In the genomic region with DNA sequence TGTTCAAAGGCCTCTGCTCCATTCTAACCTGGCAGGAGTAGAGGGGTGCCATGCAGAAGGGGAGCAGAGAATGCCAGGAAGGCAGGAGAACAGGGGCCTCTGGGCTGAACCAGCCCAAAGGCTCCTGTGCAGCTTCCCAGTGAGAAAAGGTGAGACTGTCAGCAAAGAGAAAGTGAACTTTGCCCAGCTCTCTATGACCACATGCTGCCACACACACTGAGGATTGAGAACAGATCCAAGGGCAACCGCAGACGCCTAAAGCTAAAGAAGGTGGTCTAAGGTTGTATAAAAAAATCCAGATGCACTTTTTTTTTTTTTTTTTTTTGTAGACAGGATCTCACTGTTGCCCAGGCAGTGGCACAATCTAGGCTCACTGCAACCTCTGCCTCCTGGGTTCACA, we compare ENCODE assay signal across 1 cellular context.
TF ChIP-seq lines count a peak whose summit lies in the region.

No MANE protein-coding gene starts in this region.

TF ChIP-seq in HepG2, 621 proteins besides CTCF, POLR2A, EP300 and RAD21 (continued from another document and continues in another):
- TF ChIP-seq, protein P1, sequence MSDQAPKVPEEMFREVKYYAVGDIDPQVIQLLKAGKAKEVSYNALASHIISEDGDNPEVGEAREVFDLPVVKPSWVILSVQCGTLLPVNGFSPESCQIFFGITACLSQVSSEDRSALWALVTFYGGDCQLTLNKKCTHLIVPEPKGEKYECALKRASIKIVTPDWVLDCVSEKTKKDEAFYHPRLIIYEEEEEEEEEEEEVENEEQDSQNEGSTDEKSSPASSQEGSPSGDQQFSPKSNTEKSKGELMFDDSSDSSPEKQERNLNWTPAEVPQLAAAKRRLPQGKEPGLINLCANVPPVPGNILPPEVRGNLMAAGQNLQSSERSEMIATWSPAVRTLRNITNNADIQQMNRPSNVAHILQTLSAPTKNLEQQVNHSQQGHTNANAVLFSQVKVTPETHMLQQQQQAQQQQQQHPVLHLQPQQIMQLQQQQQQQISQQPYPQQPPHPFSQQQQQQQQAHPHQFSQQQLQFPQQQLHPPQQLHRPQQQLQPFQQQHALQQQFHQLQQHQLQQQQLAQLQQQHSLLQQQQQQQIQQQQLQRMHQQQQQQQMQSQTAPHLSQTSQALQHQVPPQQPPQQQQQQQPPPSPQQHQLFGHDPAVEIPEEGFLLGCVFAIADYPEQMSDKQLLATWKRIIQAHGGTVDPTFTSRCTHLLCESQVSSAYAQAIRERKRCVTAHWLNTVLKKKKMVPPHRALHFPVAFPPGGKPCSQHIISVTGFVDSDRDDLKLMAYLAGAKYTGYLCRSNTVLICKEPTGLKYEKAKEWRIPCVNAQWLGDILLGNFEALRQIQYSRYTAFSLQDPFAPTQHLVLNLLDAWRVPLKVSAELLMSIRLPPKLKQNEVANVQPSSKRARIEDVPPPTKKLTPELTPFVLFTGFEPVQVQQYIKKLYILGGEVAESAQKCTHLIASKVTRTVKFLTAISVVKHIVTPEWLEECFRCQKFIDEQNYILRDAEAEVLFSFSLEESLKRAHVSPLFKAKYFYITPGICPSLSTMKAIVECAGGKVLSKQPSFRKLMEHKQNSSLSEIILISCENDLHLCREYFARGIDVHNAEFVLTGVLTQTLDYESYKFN (CRISPR knock-in tag; conservative IDR thresholded peaks at IDR 0.05) = peak; percentile 64
- TF ChIP-seq, protein P2, sequence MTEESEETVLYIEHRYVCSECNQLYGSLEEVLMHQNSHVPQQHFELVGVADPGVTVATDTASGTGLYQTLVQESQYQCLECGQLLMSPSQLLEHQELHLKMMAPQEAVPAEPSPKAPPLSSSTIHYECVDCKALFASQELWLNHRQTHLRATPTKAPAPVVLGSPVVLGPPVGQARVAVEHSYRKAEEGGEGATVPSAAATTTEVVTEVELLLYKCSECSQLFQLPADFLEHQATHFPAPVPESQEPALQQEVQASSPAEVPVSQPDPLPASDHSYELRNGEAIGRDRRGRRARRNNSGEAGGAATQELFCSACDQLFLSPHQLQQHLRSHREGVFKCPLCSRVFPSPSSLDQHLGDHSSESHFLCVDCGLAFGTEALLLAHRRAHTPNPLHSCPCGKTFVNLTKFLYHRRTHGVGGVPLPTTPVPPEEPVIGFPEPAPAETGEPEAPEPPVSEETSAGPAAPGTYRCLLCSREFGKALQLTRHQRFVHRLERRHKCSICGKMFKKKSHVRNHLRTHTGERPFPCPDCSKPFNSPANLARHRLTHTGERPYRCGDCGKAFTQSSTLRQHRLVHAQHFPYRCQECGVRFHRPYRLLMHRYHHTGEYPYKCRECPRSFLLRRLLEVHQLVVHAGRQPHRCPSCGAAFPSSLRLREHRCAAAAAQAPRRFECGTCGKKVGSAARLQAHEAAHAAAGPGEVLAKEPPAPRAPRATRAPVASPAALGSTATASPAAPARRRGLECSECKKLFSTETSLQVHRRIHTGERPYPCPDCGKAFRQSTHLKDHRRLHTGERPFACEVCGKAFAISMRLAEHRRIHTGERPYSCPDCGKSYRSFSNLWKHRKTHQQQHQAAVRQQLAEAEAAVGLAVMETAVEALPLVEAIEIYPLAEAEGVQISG (CRISPR knock-in tag; IDR thresholded peaks at IDR 0.05) = peak; percentile 43; the same call in 1 of the 2 replicates
- TF ChIP-seq SAP130 (CRISPR knock-in tag; IDR thresholded peaks at IDR 0.05; ENCODE audit: low read depth) (peak; percentile 33; the same call in 1 of the 2 replicates), ZNF33B (CRISPR knock-in tag; IDR thresholded peaks at IDR 0.05) (no peak), ZNF224 (CRISPR knock-in tag; IDR thresholded peaks at IDR 0.05) (0 out of 2 replicates have a peak, but pooled peaks have one; percentile 48), RXRB (CRISPR knock-in tag; IDR thresholded peaks at IDR 0.05; ENCODE audit: borderline replicate concordance) (peak; percentile 29; the same call in 1 of the 2 replicates), RFX3 (CRISPR knock-in tag; IDR thresholded peaks at IDR 0.05) (peak; percentile 58; the same call in 1 of the 2 replicates), RXRA (CRISPR knock-in tag; IDR thresholded peaks at IDR 0.05) (no peak), KDM6A (CRISPR knock-in tag; IDR thresholded peaks at IDR 0.05; ENCODE audit: low read depth) (peak; percentile 34; the same call in 1 of the 2 replicates), SP140L (CRISPR knock-in tag; IDR thresholded peaks at IDR 0.05; ENCODE audit: borderline replicate concordance) (no peak), MEF2D (CRISPR knock-in tag; IDR thresholded peaks at IDR 0.05) (peak; percentile 28; the same call in 1 of the 2 replicates), SALL1 (CRISPR knock-in tag; IDR thresholded peaks at IDR 0.05) (peak; percentile 25; the same call in 1 of the 2 replicates), ZNF605 (CRISPR knock-in tag; IDR thresholded peaks at IDR 0.05) (peak; percentile 52; the same call in 1 of the 2 replicates), HNF4G (IDR thresholded peaks at IDR 0.05; ENCODE audit: borderline replicate concordance, low read depth, low read length) (peak; percentile 76), HNF4G (CRISPR knock-in tag; IDR thresholded peaks at IDR 0.05; ENCODE audit: borderline replicate concordance, low read depth) (no peak), ZNF292 (CRISPR knock-in tag; IDR thresholded peaks at IDR 0.05; ENCODE audit: borderline replicate concordance, low read depth) (peak; percentile 70; the same call in 1 of the 2 replicates), PRPF4 (IDR thresholded peaks at IDR 0.05; ENCODE audit: low read depth, low read length, poor library complexity, severe bottlenecking) (no peak), MBD4 (IDR thresholded peaks at IDR 0.05; ENCODE audit: borderline replicate concordance, low read length) (no peak)
- TF ChIP-seq, protein P3, sequence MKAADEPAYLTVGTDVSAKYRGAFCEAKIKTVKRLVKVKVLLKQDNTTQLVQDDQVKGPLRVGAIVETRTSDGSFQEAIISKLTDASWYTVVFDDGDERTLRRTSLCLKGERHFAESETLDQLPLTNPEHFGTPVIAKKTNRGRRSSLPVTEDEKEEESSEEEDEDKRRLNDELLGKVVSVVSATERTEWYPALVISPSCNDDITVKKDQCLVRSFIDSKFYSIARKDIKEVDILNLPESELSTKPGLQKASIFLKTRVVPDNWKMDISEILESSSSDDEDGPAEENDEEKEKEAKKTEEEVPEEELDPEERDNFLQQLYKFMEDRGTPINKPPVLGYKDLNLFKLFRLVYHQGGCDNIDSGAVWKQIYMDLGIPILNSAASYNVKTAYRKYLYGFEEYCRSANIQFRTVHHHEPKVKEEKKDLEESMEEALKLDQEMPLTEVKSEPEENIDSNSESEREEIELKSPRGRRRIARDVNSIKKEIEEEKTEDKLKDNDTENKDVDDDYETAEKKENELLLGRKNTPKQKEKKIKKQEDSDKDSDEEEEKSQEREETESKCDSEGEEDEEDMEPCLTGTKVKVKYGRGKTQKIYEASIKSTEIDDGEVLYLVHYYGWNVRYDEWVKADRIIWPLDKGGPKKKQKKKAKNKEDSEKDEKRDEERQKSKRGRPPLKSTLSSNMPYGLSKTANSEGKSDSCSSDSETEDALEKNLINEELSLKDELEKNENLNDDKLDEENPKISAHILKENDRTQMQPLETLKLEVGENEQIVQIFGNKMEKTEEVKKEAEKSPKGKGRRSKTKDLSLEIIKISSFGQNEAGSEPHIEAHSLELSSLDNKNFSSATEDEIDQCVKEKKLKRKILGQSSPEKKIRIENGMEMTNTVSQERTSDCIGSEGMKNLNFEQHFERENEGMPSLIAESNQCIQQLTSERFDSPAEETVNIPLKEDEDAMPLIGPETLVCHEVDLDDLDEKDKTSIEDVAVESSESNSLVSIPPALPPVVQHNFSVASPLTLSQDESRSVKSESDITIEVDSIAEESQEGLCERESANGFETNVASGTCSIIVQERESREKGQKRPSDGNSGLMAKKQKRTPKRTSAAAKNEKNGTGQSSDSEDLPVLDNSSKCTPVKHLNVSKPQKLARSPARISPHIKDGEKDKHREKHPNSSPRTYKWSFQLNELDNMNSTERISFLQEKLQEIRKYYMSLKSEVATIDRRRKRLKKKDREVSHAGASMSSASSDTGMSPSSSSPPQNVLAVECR (CRISPR knock-in tag; IDR thresholded peaks at IDR 0.05; ENCODE audit: borderline replicate concordance) = peak; percentile 40; the same call in 1 of the 2 replicates
- TF ChIP-seq, protein P4, sequence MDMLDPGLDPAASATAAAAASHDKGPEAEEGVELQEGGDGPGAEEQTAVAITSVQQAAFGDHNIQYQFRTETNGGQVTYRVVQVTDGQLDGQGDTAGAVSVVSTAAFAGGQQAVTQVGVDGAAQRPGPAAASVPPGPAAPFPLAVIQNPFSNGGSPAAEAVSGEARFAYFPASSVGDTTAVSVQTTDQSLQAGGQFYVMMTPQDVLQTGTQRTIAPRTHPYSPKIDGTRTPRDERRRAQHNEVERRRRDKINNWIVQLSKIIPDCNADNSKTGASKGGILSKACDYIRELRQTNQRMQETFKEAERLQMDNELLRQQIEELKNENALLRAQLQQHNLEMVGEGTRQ (IDR thresholded peaks at IDR 0.05; ENCODE audit: low read depth, low read length) = no peak; the same call in 1 of the 2 replicates
- TF ChIP-seq, protein P4 (CRISPR knock-in tag; IDR thresholded peaks at IDR 0.05; ENCODE audit: borderline replicate concordance) = peak; percentile 61; the same call in 1 of the 2 replicates
- TF ChIP-seq, protein P5, sequence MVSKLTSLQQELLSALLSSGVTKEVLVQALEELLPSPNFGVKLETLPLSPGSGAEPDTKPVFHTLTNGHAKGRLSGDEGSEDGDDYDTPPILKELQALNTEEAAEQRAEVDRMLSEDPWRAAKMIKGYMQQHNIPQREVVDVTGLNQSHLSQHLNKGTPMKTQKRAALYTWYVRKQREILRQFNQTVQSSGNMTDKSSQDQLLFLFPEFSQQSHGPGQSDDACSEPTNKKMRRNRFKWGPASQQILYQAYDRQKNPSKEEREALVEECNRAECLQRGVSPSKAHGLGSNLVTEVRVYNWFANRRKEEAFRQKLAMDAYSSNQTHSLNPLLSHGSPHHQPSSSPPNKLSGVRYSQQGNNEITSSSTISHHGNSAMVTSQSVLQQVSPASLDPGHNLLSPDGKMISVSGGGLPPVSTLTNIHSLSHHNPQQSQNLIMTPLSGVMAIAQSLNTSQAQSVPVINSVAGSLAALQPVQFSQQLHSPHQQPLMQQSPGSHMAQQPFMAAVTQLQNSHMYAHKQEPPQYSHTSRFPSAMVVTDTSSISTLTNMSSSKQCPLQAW (CRISPR knock-in tag; IDR thresholded peaks at IDR 0.05) = no peak
- TF ChIP-seq, protein P6, sequence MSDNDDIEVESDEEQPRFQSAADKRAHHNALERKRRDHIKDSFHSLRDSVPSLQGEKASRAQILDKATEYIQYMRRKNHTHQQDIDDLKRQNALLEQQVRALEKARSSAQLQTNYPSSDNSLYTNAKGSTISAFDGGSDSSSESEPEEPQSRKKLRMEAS (IDR thresholded peaks at IDR 0.05) = peak; percentile 55; the same call in 1 of the 2 replicates
- TF ChIP-seq, protein P7, sequence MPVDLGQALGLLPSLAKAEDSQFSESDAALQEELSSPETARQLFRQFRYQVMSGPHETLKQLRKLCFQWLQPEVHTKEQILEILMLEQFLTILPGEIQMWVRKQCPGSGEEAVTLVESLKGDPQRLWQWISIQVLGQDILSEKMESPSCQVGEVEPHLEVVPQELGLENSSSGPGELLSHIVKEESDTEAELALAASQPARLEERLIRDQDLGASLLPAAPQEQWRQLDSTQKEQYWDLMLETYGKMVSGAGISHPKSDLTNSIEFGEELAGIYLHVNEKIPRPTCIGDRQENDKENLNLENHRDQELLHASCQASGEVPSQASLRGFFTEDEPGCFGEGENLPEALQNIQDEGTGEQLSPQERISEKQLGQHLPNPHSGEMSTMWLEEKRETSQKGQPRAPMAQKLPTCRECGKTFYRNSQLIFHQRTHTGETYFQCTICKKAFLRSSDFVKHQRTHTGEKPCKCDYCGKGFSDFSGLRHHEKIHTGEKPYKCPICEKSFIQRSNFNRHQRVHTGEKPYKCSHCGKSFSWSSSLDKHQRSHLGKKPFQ (CRISPR knock-in tag; IDR thresholded peaks at IDR 0.05; ENCODE audit: insufficient replicate concordance) = peak; percentile 43
- TF ChIP-seq, protein P8, sequence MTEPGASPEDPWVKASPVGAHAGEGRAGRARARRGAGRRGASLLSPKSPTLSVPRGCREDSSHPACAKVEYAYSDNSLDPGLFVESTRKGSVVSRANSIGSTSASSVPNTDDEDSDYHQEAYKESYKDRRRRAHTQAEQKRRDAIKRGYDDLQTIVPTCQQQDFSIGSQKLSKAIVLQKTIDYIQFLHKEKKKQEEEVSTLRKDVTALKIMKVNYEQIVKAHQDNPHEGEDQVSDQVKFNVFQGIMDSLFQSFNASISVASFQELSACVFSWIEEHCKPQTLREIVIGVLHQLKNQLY (CRISPR knock-in tag; IDR thresholded peaks at IDR 0.05) = peak; percentile 73; the same call in 1 of the 2 replicates
- TF ChIP-seq, protein P9, sequence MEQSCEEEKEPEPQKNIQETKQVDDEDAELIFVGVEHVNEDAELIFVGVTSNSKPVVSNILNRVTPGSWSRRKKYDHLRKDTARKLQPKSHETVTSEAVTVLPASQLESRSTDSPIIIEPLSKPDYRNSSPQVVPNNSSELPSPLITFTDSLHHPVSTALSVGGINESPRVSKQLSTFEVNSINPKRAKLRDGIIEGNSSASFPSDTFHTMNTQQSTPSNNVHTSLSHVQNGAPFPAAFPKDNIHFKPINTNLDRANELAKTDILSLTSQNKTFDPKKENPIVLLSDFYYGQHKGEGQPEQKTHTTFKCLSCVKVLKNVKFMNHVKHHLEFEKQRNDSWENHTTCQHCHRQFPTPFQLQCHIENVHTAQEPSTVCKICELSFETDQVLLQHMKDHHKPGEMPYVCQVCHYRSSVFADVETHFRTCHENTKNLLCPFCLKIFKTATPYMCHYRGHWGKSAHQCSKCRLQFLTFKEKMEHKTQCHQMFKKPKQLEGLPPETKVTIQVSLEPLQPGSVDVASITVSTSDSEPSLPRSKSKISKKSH (CRISPR knock-in tag; IDR thresholded peaks at IDR 0.05; ENCODE audit: borderline replicate concordance) = no peak
- TF ChIP-seq, protein P10, sequence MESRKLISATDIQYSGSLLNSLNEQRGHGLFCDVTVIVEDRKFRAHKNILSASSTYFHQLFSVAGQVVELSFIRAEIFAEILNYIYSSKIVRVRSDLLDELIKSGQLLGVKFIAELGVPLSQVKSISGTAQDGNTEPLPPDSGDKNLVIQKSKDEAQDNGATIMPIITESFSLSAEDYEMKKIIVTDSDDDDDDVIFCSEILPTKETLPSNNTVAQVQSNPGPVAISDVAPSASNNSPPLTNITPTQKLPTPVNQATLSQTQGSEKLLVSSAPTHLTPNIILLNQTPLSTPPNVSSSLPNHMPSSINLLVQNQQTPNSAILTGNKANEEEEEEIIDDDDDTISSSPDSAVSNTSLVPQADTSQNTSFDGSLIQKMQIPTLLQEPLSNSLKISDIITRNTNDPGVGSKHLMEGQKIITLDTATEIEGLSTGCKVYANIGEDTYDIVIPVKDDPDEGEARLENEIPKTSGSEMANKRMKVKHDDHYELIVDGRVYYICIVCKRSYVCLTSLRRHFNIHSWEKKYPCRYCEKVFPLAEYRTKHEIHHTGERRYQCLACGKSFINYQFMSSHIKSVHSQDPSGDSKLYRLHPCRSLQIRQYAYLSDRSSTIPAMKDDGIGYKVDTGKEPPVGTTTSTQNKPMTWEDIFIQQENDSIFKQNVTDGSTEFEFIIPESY (CRISPR knock-in tag; IDR thresholded peaks at IDR 0.05) = peak; percentile 67; the same call in 1 of the 2 replicates
